1 cellular context compared by ENCODE assay signal in the genomic region with DNA sequence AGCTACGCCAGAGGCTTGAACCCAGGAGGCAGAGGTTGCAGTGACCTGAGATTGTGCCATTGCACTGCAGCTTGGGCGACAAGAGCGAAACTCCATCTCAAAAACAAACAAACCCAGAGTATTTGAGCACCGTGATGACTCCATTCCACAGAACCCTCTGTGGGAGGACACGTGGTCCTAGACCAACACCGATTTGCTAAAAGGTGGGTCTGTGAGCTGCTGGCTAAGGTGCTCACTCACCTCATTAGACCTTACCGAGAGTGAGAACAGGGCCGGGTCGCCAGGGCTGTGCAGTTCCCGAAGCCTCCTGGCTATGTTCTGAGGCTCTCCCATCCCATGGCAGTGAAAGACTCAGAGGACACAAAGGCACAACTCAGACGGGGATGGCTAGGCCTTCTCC.
TF ChIP-seq lines count a peak whose summit lies in the region.

No MANE protein-coding gene starts in this region.

TF ChIP-seq in endothelial cell of umbilical vein, 7 proteins besides CTCF, POLR2A, EP300 and RAD21:
- TF ChIP-seq EZH2 (IDR thresholded peaks at IDR 0.05; ENCODE audit: borderline replicate concordance, low read depth, low read length, severe bottlenecking), result no peak
- TF ChIP-seq, protein P1, sequence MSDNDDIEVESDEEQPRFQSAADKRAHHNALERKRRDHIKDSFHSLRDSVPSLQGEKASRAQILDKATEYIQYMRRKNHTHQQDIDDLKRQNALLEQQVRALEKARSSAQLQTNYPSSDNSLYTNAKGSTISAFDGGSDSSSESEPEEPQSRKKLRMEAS (IDR thresholded peaks at IDR 0.05; ENCODE audit: insufficient read depth, insufficient read length), result no peak
- no peak for TF ChIP-seq POLR2AphosphoS5 (IDR thresholded peaks at IDR 0.05; ENCODE audit: insufficient read depth, low read depth, low read length)
- TF ChIP-seq JUN (IDR thresholded peaks at IDR 0.05; ENCODE audit: borderline replicate concordance, insufficient read depth, insufficient read length, low read depth), result no peak
- no peak for TF ChIP-seq GATA2 (IDR thresholded peaks at IDR 0.05; ENCODE audit: insufficient read depth, insufficient read length, low read depth, low read length)
- TF ChIP-seq FOS (IDR thresholded peaks at IDR 0.05; ENCODE audit: borderline replicate concordance, insufficient read depth, low read length), result no peak
- TF ChIP-seq MYC (IDR thresholded peaks at IDR 0.05; ENCODE audit: low read depth, low read length), result no peak
